15 cellular contexts compared by ENCODE assay signal in genomic region chr10:112295853-112296830, GRCh38. TPM values are rescaled to one million over a fixed set of nuclear protein-coding genes. Genes with fewer than 3 reads are reported as not detected.
DNase-seq lines count a peak whose midpoint lies in the region; ATAC-seq and TF ChIP-seq lines count a peak whose summit lies in the region.
"Had no signal": no experiment of that assay in that cellular context is flagged by ENCODE, and none has a peak within 500 bp of the region (broad histone marks: within the 10 kb centered on the region; RNA-seq: fewer than 3 reads in every experiment).

No MANE protein-coding gene starts in this region.

- H3K79me1 ChIP-seq in mesenchymal stem cell (replicated peaks; ENCODE audit: low read length, poor library complexity, severe bottlenecking): no peaks in the 10 kb centered on the region

- no peak overlapping the region for H3K4me3 ChIP-seq in right atrium auricular region
- no peak overlapping the region for H3K4me3 ChIP-seq in mesenchymal stem cell (ENCODE audit: insufficient read depth in 1 of 2, low read depth in 1 of 2, low read length in 2 of 2)
- H3K4me3 ChIP-seq in aorta (ENCODE audit: low read length in 2 of 2): no peak overlapping the region
- H3K4me3 ChIP-seq: body of pancreas, smooth muscle cell had no signal

- WGBS in mesenchymal stem cell: 52% methylated on average over 8 of the region's 8 CpGs
- WGBS in aorta, 2 donors: 46 to 48% methylated on average over 8 of the region's 8 CpGs

- no peak overlapping the region for H2BK5ac ChIP-seq in mesenchymal stem cell (ENCODE audit: low read depth, low read length, poor library complexity, severe bottlenecking)

- no peak overlapping the region for H4K91ac ChIP-seq in mesenchymal stem cell (ENCODE audit: low read length)

- no peak overlapping the region for H3K9ac ChIP-seq in mesenchymal stem cell (ENCODE audit: low read length)

- H3K4me1 ChIP-seq in right atrium auricular region: peaks cover 0 to 24% of the 10 kb centered on the region in 2 donors
- H3K4me1 ChIP-seq in mesenchymal stem cell (ENCODE audit: control insufficient read depth, insufficient read depth, low read depth, low read length): no peaks in the 10 kb centered on the region
- peaks cover 3 to 4% of the 10 kb centered on the region in 2 donors for H3K4me1 ChIP-seq in aorta (ENCODE audit: control insufficient read depth in 1 of 2, insufficient read depth in 2 of 2, low read length in 2 of 2)
- H3K4me1 ChIP-seq: body of pancreas had no signal

- DNase-seq in Right ventricle myocardium superior: peak; percentile 62
- no peak for DNase-seq in right atrium auricular region (ENCODE audit: low spot score)
- DNase-seq in fibroblast of gingiva (ENCODE audit: low read depth): peak; percentile 80
- DNase-seq in mesenchymal stem cell: peak; percentile 63
- no peak for DNase-seq in aorta
- DNase-seq in SW480 (ENCODE audit: low spot score): no peak
- DNase-seq: activated CD8-positive, alpha-beta T cell treated with anti-CD3 and anti-CD28 coated beads, Interleukin-2, amount 10 ng/mL, durations not matched to agents 7 days and 5 days; activated gamma-delta T cell; body of pancreas; DMS 273 treated with DMSO at 0.1 percent for 48 hours; natural killer cell; substantia nigra had no signal

- TF ChIP-seq CTCF in right atrium auricular region (IDR thresholded peaks at IDR 0.05): no peak

- no peak overlapping the region for H2AK5ac ChIP-seq in mesenchymal stem cell (ENCODE audit: low read length, severe bottlenecking)

- H3K4ac ChIP-seq in mesenchymal stem cell (ENCODE audit: low read depth in 1 of 2, low read length in 2 of 2): no peak overlapping the region

- ATAC-seq in Right ventricle myocardium superior (ENCODE audit: poor library complexity): peak; percentile 90
- peak; percentile 68 for ATAC-seq in aorta (ENCODE audit: low FRiP score)
- no peak for ATAC-seq in HG03139 (IDR thresholded peaks at IDR 0.05; ENCODE audit: unreplicated experiment)
- no peak for ATAC-seq in GM21619 (IDR thresholded peaks at IDR 0.05; ENCODE audit: unreplicated experiment)
- ATAC-seq: activated CD8-positive, alpha-beta T cell treated with anti-CD3 and anti-CD28 coated beads, Interleukin-2, amount 10 ng/mL, durations not matched to agents 7 days and 5 days; body of pancreas; natural killer cell had no signal

- no peak overlapping the region for H2AFZ ChIP-seq in mesenchymal stem cell (ENCODE audit: low read depth, low read length)

- H2BK12ac ChIP-seq in mesenchymal stem cell (ENCODE audit: low read length in 2 of 2): no peak overlapping the region

- intact Hi-C loops in Right ventricle myocardium superior (cut with DNase I) (no loop called here), aorta (cut with DNase I) (no loop called here)

- H3K27ac ChIP-seq in right atrium auricular region: peak overlapping the region in 1 of 2 donors; percentile 37
- no peak overlapping the region for H3K27ac ChIP-seq in mesenchymal stem cell (ENCODE audit: low read length, poor library complexity, severe bottlenecking)
- peak overlapping the region in 1 of 2 donors; percentile 28 for H3K27ac ChIP-seq in aorta (ENCODE audit: low read depth in 1 of 2, low read length in 2 of 2)
- H3K27ac ChIP-seq: body of pancreas had no signal

- H3K18ac ChIP-seq in mesenchymal stem cell (ENCODE audit: low read depth in 1 of 2, low read length in 2 of 2): no peak overlapping the region

- H2BK15ac ChIP-seq in mesenchymal stem cell (ENCODE audit: low read depth, poor library complexity, severe bottlenecking): no peak overlapping the region

- H4K8ac ChIP-seq in mesenchymal stem cell (ENCODE audit: low read length): no peak overlapping the region

- no peak overlapping the region for H3K23ac ChIP-seq in mesenchymal stem cell (ENCODE audit: low read length in 2 of 2)

- H3K36me3 ChIP-seq in right atrium auricular region: no peaks in the 10 kb centered on the region
- no peaks in the 10 kb centered on the region for H3K36me3 ChIP-seq in mesenchymal stem cell (ENCODE audit: control insufficient read depth in 1 of 2, insufficient read depth in 2 of 2, low read depth in 1 of 2, low read length in 2 of 2)
- H3K36me3 ChIP-seq in aorta (ENCODE audit: control insufficient read depth in 1 of 2, insufficient read depth in 2 of 2, low read length in 1 of 2): no peaks in the 10 kb centered on the region

- H2BK120ac ChIP-seq in mesenchymal stem cell (ENCODE audit: low read depth, low read length): no peak overlapping the region

- no peak overlapping the region for H3K14ac ChIP-seq in mesenchymal stem cell (ENCODE audit: low read length in 2 of 2)

- H3K9me3 ChIP-seq in right atrium auricular region (no peaks in the 10 kb centered on the region), mesenchymal stem cell (ENCODE audit: control insufficient read depth, low read length) (no peaks in the 10 kb centered on the region), aorta (ENCODE audit: control insufficient read depth, low read length) (no peaks in the 10 kb centered on the region)
- H3K9me3 ChIP-seq: body of pancreas had no signal

- no peaks in the 10 kb centered on the region for H3K27me3 ChIP-seq in right atrium auricular region
- H3K27me3 ChIP-seq in mesenchymal stem cell (ENCODE audit: control insufficient read depth in 1 of 2, insufficient read depth in 1 of 2, low read length in 2 of 2): peaks cover 3 to 26% of the 10 kb centered on the region in 2 experiments
- H3K27me3 ChIP-seq in aorta (ENCODE audit: control insufficient read depth in 1 of 2, insufficient read depth in 2 of 2, low read length in 1 of 2): no peaks in the 10 kb centered on the region
- H3K27me3 ChIP-seq: body of pancreas had no signal

- H3K4me2 ChIP-seq in mesenchymal stem cell (ENCODE audit: low read length, poor library complexity, severe bottlenecking): no peak overlapping the region
- H3K4me2 ChIP-seq: smooth muscle cell had no signal

RNA-seq across cellular contexts. Expression of gene TECTB, which starts 12.9 kb away (rescaled TPM):
- not detected for total RNA-seq in Right ventricle myocardium superior
- total RNA-seq in right atrium auricular region: not detected
- polyA plus RNA-seq in mesenchymal stem cell (2013, experiment 1 of 2): not detected
- not detected for polyA plus RNA-seq in mesenchymal stem cell (2013, experiment 2 of 2)
- total RNA-seq in aorta: not detected
- not detected for polyA plus RNA-seq in aorta
- total RNA-seq: activated CD8-positive, alpha-beta T cell treated with anti-CD3 and anti-CD28 coated beads, Interleukin-2, amount 10 ng/mL, durations not matched to agents 7 days and 5 days; body of pancreas; natural killer cell; smooth muscle cell had no signal
- polyA plus RNA-seq: smooth muscle cell had no signal

Comparison
In these comparisons a context has a peak if more than half of its experiments do, and no peak if none do; other contexts are left out.
1. DNase-seq: peak in Right ventricle myocardium superior (single experiment), fibroblast of gingiva (single experiment) and mesenchymal stem cell (single experiment); none in right atrium auricular region (single experiment), aorta (0 of 2) and SW480 (single experiment).
2. ATAC-seq: peak in Right ventricle myocardium superior (single experiment) and aorta (single experiment); none in HG03139 (single experiment) and GM21619 (single experiment).